ENCODE assay signal across 15 cellular contexts in genomic region chr1:1425426-1425752, GRCh38. TPM values are rescaled to one million over a fixed set of nuclear protein-coding genes. Genes with fewer than 3 reads are reported as not detected.
A peak's percentile ranks its signal among the peaks of the same experiment; 100 is the strongest.
DNase-seq lines count a peak whose midpoint lies in the region; TF ChIP-seq lines count a peak whose summit lies in the region.
"Had no signal": no experiment of that assay in that cellular context is flagged by ENCODE, and none has a peak within 500 bp of the region (broad histone marks: within the 10 kb centered on the region; RNA-seq: fewer than 3 reads in every experiment).

No MANE protein-coding gene starts in this region.

- no peak overlapping the region for H4K8ac ChIP-seq in H9 (replicated peaks; ENCODE audit: insufficient read length, low read depth, low read length)

- BruUV-seq in PC-9 (replicated peaks; lab: Mats Ljungman, UMichigan) = no TSS peak

- POLR2A ChIA-PET in PC-9 (lab: Charles Lee; ENCODE audit: unreplicated experiment) = interaction anchor here (0.7 kb wide), 1 partner anchor 14 kb away, joined by 4 read pairs; no protein-coding TSS in a partner anchor

- H3K23me2 ChIP-seq in H9 (ENCODE audit: insufficient read length, low read depth, low read length, poor library complexity, severe bottlenecking) = peaks cover 3% of the 10 kb centered on the region

- H3K79me2 ChIP-seq in H9 (ENCODE audit: insufficient read depth, low read length) (no peaks in the 10 kb centered on the region), PC-9 (ENCODE audit: low read depth) (no peaks in the 10 kb centered on the region)

- no peak overlapping the region for H2BK5ac ChIP-seq in H9 (ENCODE audit: insufficient read length, low read length)

- no peak overlapping the region for H2AK5ac ChIP-seq in H9 (ENCODE audit: insufficient read length, low read length)

- H3K79me1 ChIP-seq in H9 (ENCODE audit: insufficient read depth, low read depth, low read length, poor library complexity, severe bottlenecking) = no peaks in the 10 kb centered on the region

- no peak overlapping the region for H4K91ac ChIP-seq in H9 (ENCODE audit: insufficient read length, low read depth, low read length)

- TF ChIP-seq CTCF in H9 (conservative IDR thresholded peaks at IDR 0.05) (no peak), Peyer's patch (IDR thresholded peaks at IDR 0.05) (no peak), PC-9 (conservative IDR thresholded peaks at IDR 0.05) (no peak)

- H3K18ac ChIP-seq in H9 (ENCODE audit: insufficient read length, low read depth, low read length) = no peak overlapping the region

- no peak overlapping the region for H2BK120ac ChIP-seq in H9 (ENCODE audit: low read depth, low read length, poor library complexity, severe bottlenecking)

- H3K9me3 Mint-ChIP-seq in H9 = peaks cover 3 to 4% of the 10 kb centered on the region in 2 experiments; a peak in 4 of 5 replicates

- H2BK12ac ChIP-seq in H9 (ENCODE audit: insufficient read length, low read depth, low read length) = no peak overlapping the region

- no peaks in the 10 kb centered on the region for H4K20me1 ChIP-seq in H9 (ENCODE audit: control insufficient read depth, insufficient read depth, insufficient read length)
- H4K20me1 ChIP-seq in PC-9 (ENCODE audit: insufficient read depth) = no peaks in the 10 kb centered on the region
- H4K20me1 ChIP-seq: BLaER1 treated with 17β-estradiol and CSF1 and Interleukin-3, amounts not matched to agents 10 nM and 100 nM had no signal

- no peaks in the 10 kb centered on the region for H3K9me3 ChIP-seq in H9 (ENCODE audit: control insufficient read depth, low read depth, low read length)
- no peaks in the 10 kb centered on the region for H3K9me3 ChIP-seq in Peyer's patch
- H3K9me3 ChIP-seq in PC-9 (ENCODE audit: insufficient read depth, low read depth) = no peaks in the 10 kb centered on the region
- H3K9me3 ChIP-seq: BLaER1 treated with 17β-estradiol and CSF1 and Interleukin-3, amounts not matched to agents 10 nM and 100 nM; SJCRH30 had no signal

- peaks cover 3 to 5% (median 4%) of the 10 kb centered on the region in 3 experiments; a peak in 6 of 7 replicates for H3K36me3 Mint-ChIP-seq in H9 (ENCODE audit: insufficient read depth in 1 of 3, low read depth in 3 of 3)

- peaks cover 5% of the 10 kb centered on the region; the same call in 1 of the 2 replicates for H3K4me1 ChIP-seq in H9 (ENCODE audit: insufficient read depth, low read length)
- peaks cover 0 to 15% (median 3%) of the 10 kb centered on the region in 4 donors for H3K4me1 ChIP-seq in Peyer's patch
- H3K4me1 ChIP-seq in PC-9 (replicated peaks; ENCODE audit: insufficient read depth) = peaks cover 26% of the 10 kb centered on the region

- no peak overlapping the region for H3K4me2 ChIP-seq in H9 (ENCODE audit: insufficient read depth, insufficient read length, low read length)
- H3K4me2 ChIP-seq in PC-9 = no peak overlapping the region

- CTCF ChIA-PET in PC-9 (lab: Charles Lee) = no interaction called here

- H3K4ac ChIP-seq in H9 (ENCODE audit: low read depth, low read length) = no peak overlapping the region

- intact Hi-C loops in PC-9 (cut with micrococcal nuclease; ENCODE audit: unreplicated experiment) = no loop called here

- no peak overlapping the region for H4K5ac ChIP-seq in H9 (ENCODE audit: insufficient read length, low read depth, low read length)

- no peaks in the 10 kb centered on the region for H3K27me3 Mint-ChIP-seq in H9 (ENCODE audit: low read depth)

- H3K36me3 ChIP-seq in Peyer's patch = no peaks in the 10 kb centered on the region
- no peaks in the 10 kb centered on the region for H3K36me3 ChIP-seq in PC-9 (ENCODE audit: low read depth)
- H3K36me3 ChIP-seq: BLaER1 treated with 17β-estradiol and CSF1 and Interleukin-3, amounts not matched to agents 10 nM and 100 nM; SJCRH30 had no signal

- H3T11ph ChIP-seq in H9 (ENCODE audit: low read length) = no peak overlapping the region

- H3K23ac ChIP-seq in H9 (ENCODE audit: insufficient read length, low read depth, low read length) = no peak overlapping the region

- TF ChIP-seq POLR2A in Peyer's patch (IDR thresholded peaks at IDR 0.05) = no peak

- H2AFZ ChIP-seq in H9 (ENCODE audit: low read length) = no peak overlapping the region
- H2AFZ ChIP-seq in PC-9 = no peak overlapping the region

- H3K9ac ChIP-seq in H9 (ENCODE audit: extremely low read depth, insufficient read length, low read length) = no peak overlapping the region

- no CpG with 5 or more reads among the region's 12 CpGs for WGBS in H9 (ENCODE audit: extremely low coverage, insufficient read length, low lambda C conversion rate)

- no peak overlapping the region for H3K4me3 ChIP-seq in Peyer's patch
- H3K4me3 ChIP-seq in PC-9 = no peak overlapping the region

- peaks cover 31 to 50% of the 10 kb centered on the region in 2 experiments for H3K4me1 Mint-ChIP-seq in H9

- peaks cover 14% of the 10 kb centered on the region; the same call in 1 of the 2 replicates for H3F3A ChIP-seq in PC-9 (ENCODE audit: insufficient read depth, low read depth)

- no peak overlapping the region for H3K14ac ChIP-seq in H9 (ENCODE audit: insufficient read depth, low read length)

- H2BK15ac ChIP-seq in H9 (ENCODE audit: low read depth, low read length) = no peak overlapping the region

- no peak overlapping the region for H3K56ac ChIP-seq in H9 (ENCODE audit: insufficient read length, low read depth, low read length)

- no peaks in the 10 kb centered on the region for H3K9me2 ChIP-seq in PC-9 (ENCODE audit: insufficient read depth)

- no peak overlapping the region for H3K27ac ChIP-seq in H9 (ENCODE audit: insufficient read length, low read depth, low read length)
- H3K27ac ChIP-seq in angular gyrus (ENCODE audit: low read depth, low read length) = peak overlapping the region; percentile 97
- peak overlapping the region; percentile 95 for H3K27ac ChIP-seq in layer of hippocampus (ENCODE audit: low read depth, low read length)
- H3K27ac ChIP-seq in substantia nigra (ENCODE audit: low read depth, low read length, poor library complexity, severe bottlenecking) = peak overlapping the region; percentile 99
- H3K27ac ChIP-seq in Peyer's patch = no peak overlapping the region
- H3K27ac ChIP-seq in PC-9 = no peak overlapping the region
- H3K27ac ChIP-seq: SJCRH30 had no signal

- no peaks in the 10 kb centered on the region for H3K27me3 ChIP-seq in H9 (ENCODE audit: insufficient read depth, low read length)
- H3K27me3 ChIP-seq in layer of hippocampus (ENCODE audit: control insufficient read depth, insufficient read depth, low read length) = no peaks in the 10 kb centered on the region
- H3K27me3 ChIP-seq in Peyer's patch = no peaks in the 10 kb centered on the region
- no peaks in the 10 kb centered on the region for H3K27me3 ChIP-seq in PC-9 (ENCODE audit: insufficient read depth, low read depth)
- H3K27me3 ChIP-seq: SJCRH30 had no signal

- DNase-seq in H9 (no peak), substantia nigra (lab: John Stamatoyannopoulos, UW) (no peak), LoVo (ENCODE audit: low spot score) (no peak), Peyer's patch (no peak), PC-9 (no peak)
- DNase-seq: DMS153, NCI-H1436 treated with DMSO at 0.1 percent for 48 hours, NCI-H2107, NCI-H82, SW 1271 had no signal

- H3K27ac Mint-ChIP-seq in H9 = peak overlapping the region in 2 of 3 experiments; percentile 61 to 70; a peak in 1 of 7 replicates

- H2BK20ac ChIP-seq in H9 (ENCODE audit: low read depth, low read length, poor library complexity, severe bottlenecking) = no peak overlapping the region

- H3K4me3 Mint-ChIP-seq in H9 = peak overlapping the region in 1 of 2 experiments; percentile 59; a peak in 2 of 5 replicates

RNA-seq across cellular contexts. Expression of gene ANKRD65, which starts 4.3 kb away (rescaled TPM):
- total RNA-seq in H9 (2021) (3.1 and 3.2 TPM in 2 replicates), Peyer's patch (10 to 100 TPM in 1 of 4 donors, 1 to 10 TPM in 2, under 1 TPM in 1; 0.54 to 11.6 (median 2.0) TPM), PC-9 (2021) (14.7 and 18.9 TPM in 2 replicates)
- total RNA-seq: HT1080 had no signal

RNA-seq across cellular contexts. Expression of gene VWA1, which starts 10.1 kb away (rescaled TPM):
- total RNA-seq in H9 (2021) = 55.6 and 57.1 TPM in 2 replicates
- 10 to 100 TPM in 1 of 4 donors, 1 to 10 TPM in 3; 3.2 to 14.0 (median 6.7) TPM for total RNA-seq in Peyer's patch
- 56.6 and 65.9 TPM in 2 replicates for total RNA-seq in PC-9 (2021)

RNA-seq across cellular contexts. Expression of gene MRPL20, which starts 18.3 kb away (rescaled TPM):
- 156 and 162 TPM in 2 replicates for total RNA-seq in H9 (2021)
- 10 to 100 TPM; 58.2 to 94.1 (median 78.2) TPM for total RNA-seq in Peyer's patch
- total RNA-seq in PC-9 (2021) = 90.5 and 90.8 TPM in 2 replicates

RNA-seq across cellular contexts. Expression of gene ATAD3C, which starts 24.1 kb away (rescaled TPM):
- total RNA-seq in H9 (2021) = 7.5 and 7.7 TPM in 2 replicates
- under 1 TPM in 1 of 4 donors, not detected in 3; 0.27 TPM for total RNA-seq in Peyer's patch
- total RNA-seq in PC-9 (2021) = 4.0 and 4.2 TPM in 2 replicates
- total RNA-seq: HT1080 had no signal

RNA-seq across cellular contexts. Expression of gene CCNL2, which starts 26.3 kb away (rescaled TPM):
- 160 and 173 TPM in 2 replicates for total RNA-seq in H9 (2021)
- total RNA-seq in Peyer's patch = 1,000 to 10,000 TPM in 1 of 4 donors, 100 to 1,000 TPM in 3; 216 to 1,008 (median 423) TPM
- 162 and 183 TPM in 2 replicates for total RNA-seq in PC-9 (2021)

Comparison
In these comparisons a context has a peak if more than half of its experiments do, and no peak if none do; other contexts are left out.
1. H3K27ac ChIP-seq: peak in angular gyrus (single experiment), layer of hippocampus (single experiment) and substantia nigra (single experiment); none in H9 (single experiment), Peyer's patch (0 of 4) and PC-9 (single experiment).